9 cellular contexts compared by ENCODE assay signal in genomic region chr1:25675729-25676476, GRCh38. TPM values are rescaled to one million over a fixed set of nuclear protein-coding genes. Genes with fewer than 3 reads are reported as not detected.
A peak's percentile ranks its signal among the peaks of the same experiment; 100 is the strongest.
DNase-seq lines count a peak whose midpoint lies in the region; ATAC-seq, FAIRE-seq and TF ChIP-seq lines count a peak whose summit lies in the region.
"Had no signal": no experiment of that assay in that cellular context is flagged by ENCODE, and none has a peak within 500 bp of the region (broad histone marks: within the 10 kb centered on the region; RNA-seq: fewer than 3 reads in every experiment).

No MANE protein-coding gene starts in this region.

- H3K4me3 Mint-ChIP-seq in naive thymus-derived CD8-positive, alpha-beta T cell: peak overlapping the region; percentile 58 to 91 (median 80)
- H3K4me3 Mint-ChIP-seq in HFFc6: no peak overlapping the region

- H3K27me3 ChIP-seq in esophagus squamous epithelium: no peaks in the 10 kb centered on the region

- no peaks in the 10 kb centered on the region for H3K9me3 ChIP-seq in esophagus squamous epithelium

- H3K4me3 ChIP-seq in esophagus squamous epithelium: no peak overlapping the region

- H3K36me3 ChIP-seq in esophagus squamous epithelium: no peaks in the 10 kb centered on the region

- no peak for TF ChIP-seq POLR2A in esophagus squamous epithelium (IDR thresholded peaks at IDR 0.05)

- peak; percentile 88 for DNase-seq in activated CD4-positive, alpha-beta T cell treated with anti-CD3 and anti-CD28 coated beads for 48 hours
- DNase-seq in naive thymus-derived CD8-positive, alpha-beta T cell: peak; percentile 40 to 91 (median 80)
- DNase-seq in D721Med (ENCODE audit: insufficient read length, low spot score): no peak
- no peak for DNase-seq in HFFc6
- DNase-seq in esophagus squamous epithelium (lab: John Stamatoyannopoulos, UW): no peak
- DNase-seq in HEK293T (ENCODE audit: extremely low spot score): no peak

- TF ChIP-seq CTCF in D721Med (IDR thresholded peaks at IDR 0.05; ENCODE audit: insufficient read depth, missing control alignments) (no peak), HFFc6 (IDR thresholded peaks at IDR 0.05) (no peak), esophagus squamous epithelium (IDR thresholded peaks at IDR 0.05) (no peak)

- no peak for FAIRE-seq in D721Med (lab: Jason Lieb, UNC)

- no peaks in the 10 kb centered on the region for H3K9me3 Mint-ChIP-seq in naive thymus-derived CD8-positive, alpha-beta T cell
- peaks cover 6% of the 10 kb centered on the region; the same call in 1 of the 2 replicates for H3K9me3 Mint-ChIP-seq in HFFc6

- POLR2A ChIA-PET in naive thymus-derived CD8-positive, alpha-beta T cell (lab: Charles Lee): interaction anchor here (0.6 to 5.2 kb wide), 27 partner anchors 8 to 489 kb away, joined by 3 to 66 read pairs (median 5); partner anchors contain the start of genes MTFR1L and SELENON
- POLR2A ChIA-PET in HEK293T (lab: Yijun Ruan, JAX): interaction anchor here (0.9 kb wide), 1 partner anchor 8 kb away, joined by 3 read pairs; no protein-coding TSS in a partner anchor

- H3K27ac Mint-ChIP-seq in naive thymus-derived CD8-positive, alpha-beta T cell: peak overlapping the region; percentile 90 to 98 (median 96)
- H3K27ac Mint-ChIP-seq in HFFc6: no peak overlapping the region

- ATAC-seq in GM18868 (IDR thresholded peaks at IDR 0.05; ENCODE audit: unreplicated experiment) (peak; percentile 95), HG02973 (IDR thresholded peaks at IDR 0.05; ENCODE audit: unreplicated experiment) (peak; percentile 91)
- peak; percentile 78 to 90 for ATAC-seq in naive thymus-derived CD8-positive, alpha-beta T cell

- peaks cover 0 to 14% (median 13%) of the 10 kb centered on the region in 3 donors for H3K36me3 Mint-ChIP-seq in naive thymus-derived CD8-positive, alpha-beta T cell
- H3K36me3 Mint-ChIP-seq in HFFc6 (ENCODE audit: low read depth): no peaks in the 10 kb centered on the region

- H3K4me1 ChIP-seq in esophagus squamous epithelium: peaks cover 0 to 22% (median 9%) of the 10 kb centered on the region in 3 donors

- H3K27me3 Mint-ChIP-seq in naive thymus-derived CD8-positive, alpha-beta T cell: no peaks in the 10 kb centered on the region
- peaks cover 49% of the 10 kb centered on the region for H3K27me3 Mint-ChIP-seq in HFFc6 (ENCODE audit: insufficient read depth)

- intact Hi-C loops in esophagus squamous epithelium (cut with DNase I): no loop called here

- H3K27ac ChIP-seq in esophagus squamous epithelium: no peak overlapping the region
- H3K27ac ChIP-seq: HL-60 had no signal

- WGBS in esophagus squamous epithelium, 2 donors: 66 to 86% methylated on average over 5 to 8 of the region's 11 CpGs

- H3K4me1 Mint-ChIP-seq in naive thymus-derived CD8-positive, alpha-beta T cell: peaks cover 59 to 91% (median 89%) of the 10 kb centered on the region in 4 donors
- H3K4me1 Mint-ChIP-seq in HFFc6 (ENCODE audit: low read depth): peaks cover 6% of the 10 kb centered on the region; the same call in 1 of the 2 replicates

- CTCF ChIA-PET in HEK293T (lab: Yijun Ruan, JAX): interaction anchor here (1.7 to 1.9 kb wide), 2 partner anchors 9 to 17 kb away, joined by 5 to 6 read pairs; no protein-coding TSS in a partner anchor

TF ChIP-seq in HEK293T, 16 proteins besides CTCF, POLR2A, EP300 and RAD21:
- TF ChIP-seq TARDBP (IDR thresholded peaks at IDR 0.05) (no peak), ELF4 (IDR thresholded peaks at IDR 0.05) (no peak), ZNF384 (IDR thresholded peaks at IDR 0.05) (no peak), L3MBTL2 (conservative IDR thresholded peaks at IDR 0.05) (no peak), FOXK2 (IDR thresholded peaks at IDR 0.05) (no peak), SP1 (IDR thresholded peaks at IDR 0.05) (no peak), SUZ12 (IDR thresholded peaks at IDR 0.05) (no peak)

RNA-seq across cellular contexts. Expression of gene MAN1C1, which starts 59.3 kb away (rescaled TPM):
- 10 to 100 TPM; 46.0 to 47.2 TPM for total RNA-seq in naive thymus-derived CD8-positive, alpha-beta T cell
- polyA plus RNA-seq in naive thymus-derived CD8-positive, alpha-beta T cell: 10 to 100 TPM; 11.3 to 48.3 (median 11.7) TPM
- under 1 TPM in 3 of 6 experiments, not detected in 3; 0.07 to 0.14 (median 0.08) TPM for total RNA-seq in HFFc6 (2021; fragmentation: NEBNext Ultra II Directional; extraction: Animal tissue kit (Norgen Biotek cat#: 25700))
- total RNA-seq in esophagus squamous epithelium: 1 to 10 TPM in 3 of 4 donors, under 1 TPM in 1; 0.91 to 7.4 (median 3.8) TPM

Comparison
In these comparisons a context has a peak if more than half of its experiments do, and no peak if none do; other contexts are left out.
1. DNase-seq: peak in activated CD4-positive, alpha-beta T cell treated with anti-CD3 and anti-CD28 coated beads for 48 hours (single experiment) and naive thymus-derived CD8-positive, alpha-beta T cell (10 of 10); none in D721Med (single experiment), HFFc6 (single experiment), esophagus squamous epithelium (single experiment) and HEK293T (single experiment).
2. RNA of gene MAN1C1, which starts 59.3 kb away (total RNA-seq): 46.0 to 47.2 TPM in naive thymus-derived CD8-positive, alpha-beta T cell; 0.91 to 7.4 TPM in esophagus squamous epithelium and 0.07 to 0.14 TPM in HFFc6; every median in the first group is over 4 times any median in the second.
3. Peak in every context shown above with its lines, with median percentiles within 50 percentile points of each other: ATAC-seq.